Comparison of ENCODE assay signal across 19 cellular contexts in genomic region chr6:145147981-145148380, GRCh38.
DNase-seq lines count a peak whose midpoint lies in the region; ATAC-seq and TF ChIP-seq lines count a peak whose summit lies in the region.
"Had no signal": no experiment of that assay in that cellular context is flagged by ENCODE, and none has a peak within 500 bp of the region (broad histone marks: within the 10 kb centered on the region; RNA-seq: fewer than 3 reads in every experiment).

No MANE protein-coding gene starts in this region.

- ATAC-seq in GM18502 (IDR thresholded peaks at IDR 0.05; ENCODE audit: poor library complexity, unreplicated experiment) (peak; percentile 15), GM21381 (IDR thresholded peaks at IDR 0.05; ENCODE audit: unreplicated experiment) (peak; percentile 12)

- peak overlapping the region; percentile 57 for H3K27ac ChIP-seq in KMS-11
- H3K27ac ChIP-seq: body of pancreas, esophagus squamous epithelium, tibial artery had no signal

- no peak overlapping the region for H3K4me3 ChIP-seq in KMS-11 (IDR thresholded peaks at IDR 0.05; ENCODE audit: insufficient read depth, low read depth, low read length)
- H3K4me3 ChIP-seq in MG63 = no peak overlapping the region
- H3K4me3 ChIP-seq: body of pancreas, esophagus squamous epithelium, heart right ventricle, tibial artery had no signal

- peak overlapping the region; percentile 29 for H2AFZ ChIP-seq in KMS-11 (ENCODE audit: low read depth)

- H3K79me2 ChIP-seq in KMS-11 (ENCODE audit: insufficient read depth, low read depth) = no peaks in the 10 kb centered on the region

- peaks cover 24% of the 10 kb centered on the region for H3K4me1 ChIP-seq in KMS-11 (ENCODE audit: low read depth, poor library complexity, severe bottlenecking)
- H3K4me1 ChIP-seq: esophagus squamous epithelium, tibial artery had no signal

- no peaks in the 10 kb centered on the region for H3K36me3 ChIP-seq in KMS-11 (ENCODE audit: insufficient read depth)
- no peaks in the 10 kb centered on the region for H3K36me3 ChIP-seq in MG63
- H3K36me3 ChIP-seq: esophagus squamous epithelium, heart right ventricle, tibial artery had no signal

- H3K9me3 ChIP-seq in MG63 = no peaks in the 10 kb centered on the region
- H3K9me3 ChIP-seq: body of pancreas, esophagus squamous epithelium, heart right ventricle, tibial artery had no signal

- H3K27me3 ChIP-seq in KMS-11 (ENCODE audit: insufficient read depth, low read depth) (no peaks in the 10 kb centered on the region), MG63 (no peaks in the 10 kb centered on the region)
- H3K27me3 ChIP-seq: body of pancreas, esophagus squamous epithelium, heart right ventricle, tibial artery had no signal

- DNase-seq in myocyte (ENCODE audit: low read depth) (peak; percentile 5), NCI-H1105 treated with DMSO at 0.1 percent for 48 hours (lab: John Stamatoyannopoulos, UW) (no peak), NCI-H2227 (lab: John Stamatoyannopoulos, UW; ENCODE audit: unreplicated experiment) (no peak), MG63 (no peak)
- DNase-seq in central memory CD4-positive, alpha-beta T cell = no peak
- DNase-seq: activated CD4-positive, alpha-beta T cell treated with anti-CD3 and anti-CD28 coated beads, Interleukin-2, amount 50 U/mL, for 1 hour; activated naive CD4-positive, alpha-beta T cell treated with anti-CD3 and anti-CD28 coated beads, Interleukin-2, amount 10 ng/mL, durations not matched to agents 7 days and 5 days; dermis blood vessel endothelial cell; esophagus squamous epithelium; kidney; midbrain; NCI-H524 treated with DMSO at 0.1 percent for 48 hours; occipital lobe; tibial artery had no signal

- H3K9ac ChIP-seq in KMS-11 = peak overlapping the region; percentile 5; the same call in 1 of the 2 replicates

- no peak for TF ChIP-seq CTCF in KMS-11 (conservative IDR thresholded peaks at IDR 0.05; ENCODE audit: low read depth, low read length)

- no peaks in the 10 kb centered on the region for H4K20me1 ChIP-seq in KMS-11 (ENCODE audit: insufficient read depth)

- peak overlapping the region; percentile 49; the same call in 1 of the 2 replicates for H3K4me2 ChIP-seq in KMS-11
